Comparison of ENCODE assay signal across 1 cellular context in genomic region chr5:14842117-14842516, GRCh38.
TF ChIP-seq lines count a peak whose summit lies in the region.

No MANE protein-coding gene starts in this region.

TF ChIP-seq in HepG2, 621 proteins besides CTCF, POLR2A, EP300 and RAD21 (continued from another document):
- TF ChIP-seq ZNF747 (CRISPR knock-in tag; IDR thresholded peaks at IDR 0.05; ENCODE audit: borderline replicate concordance) (no peak), ATF4 (CRISPR knock-in tag; IDR thresholded peaks at IDR 0.05) (no peak), BHLHE40 (IDR thresholded peaks at IDR 0.05; ENCODE audit: low read length) (peak; percentile 61), AGO2 (optimal IDR thresholded peaks at IDR 0.05; ENCODE audit: low read depth, low read length) (no peak), TEAD3 (CRISPR knock-in tag; optimal IDR thresholded peaks at IDR 0.05; ENCODE audit: borderline replicate concordance) (peak; percentile 41), GATAD2A (CRISPR knock-in tag; IDR thresholded peaks at IDR 0.05) (peak; percentile 54), ZNF616 (CRISPR knock-in tag; IDR thresholded peaks at IDR 0.05; ENCODE audit: low read depth) (no peak), ZNF878 (CRISPR knock-in tag; IDR thresholded peaks at IDR 0.05) (no peak), NCOA2 (CRISPR knock-in tag; IDR thresholded peaks at IDR 0.05) (peak; percentile 51; the same call in 1 of the 2 replicates), POGZ (CRISPR knock-in tag; IDR thresholded peaks at IDR 0.05) (no peak), NFRKB (IDR thresholded peaks at IDR 0.05) (no peak), POLR2AphosphoS5 (IDR thresholded peaks at IDR 0.05; ENCODE audit: low read depth, low read length) (no peak), RCOR2 (CRISPR knock-in tag; IDR thresholded peaks at IDR 0.05) (no peak), TAF15 (IDR thresholded peaks at IDR 0.05; ENCODE audit: low read depth, low read length, poor library complexity, severe bottlenecking) (no peak), MAFF (IDR thresholded peaks at IDR 0.05; ENCODE audit: low read depth, low read length) (no peak), SP4 (CRISPR knock-in tag; IDR thresholded peaks at IDR 0.05) (no peak), ZNF280D (CRISPR knock-in tag; IDR thresholded peaks at IDR 0.05) (0 out of 2 replicates have a peak, but pooled peaks have one; percentile 26), CBFB (CRISPR knock-in tag; IDR thresholded peaks at IDR 0.05) (peak; percentile 99), NFE2 (CRISPR knock-in tag; IDR thresholded peaks at IDR 0.05) (no peak), NFATC3 (CRISPR knock-in tag; IDR thresholded peaks at IDR 0.05) (no peak), ZNF547 (CRISPR knock-in tag; IDR thresholded peaks at IDR 0.05) (no peak), HOMEZ (CRISPR knock-in tag; IDR thresholded peaks at IDR 0.05; ENCODE audit: low read depth) (no peak), ZNF552 (CRISPR knock-in tag; IDR thresholded peaks at IDR 0.05; ENCODE audit: borderline replicate concordance) (no peak), KMT2A (CRISPR knock-in tag; IDR thresholded peaks at IDR 0.05) (no peak), ZNF484 (CRISPR knock-in tag; IDR thresholded peaks at IDR 0.05; ENCODE audit: borderline replicate concordance, low read depth) (no peak), ZBTB33 (CRISPR knock-in tag; IDR thresholded peaks at IDR 0.05) (no peak), ZFP36 (IDR thresholded peaks at IDR 0.05; ENCODE audit: borderline replicate concordance, low read depth, low read length, partially characterized antibody) (no peak), ZNF768 (CRISPR knock-in tag; IDR thresholded peaks at IDR 0.05) (no peak), ZNF572 (CRISPR knock-in tag; IDR thresholded peaks at IDR 0.05) (no peak), TCF7L2 (IDR thresholded peaks at IDR 0.05; ENCODE audit: low read depth, low read length) (peak; percentile 75), RFX5 (IDR thresholded peaks at IDR 0.05; ENCODE audit: low read depth, low read length) (peak; percentile 94), ZNF644 (CRISPR knock-in tag; IDR thresholded peaks at IDR 0.05; ENCODE audit: low read depth) (0 out of 2 replicates have a peak, but pooled peaks have one; percentile 39), ZNF530 (CRISPR knock-in tag; IDR thresholded peaks at IDR 0.05; ENCODE audit: low read depth) (no peak), FOXC1 (CRISPR knock-in tag; IDR thresholded peaks at IDR 0.05; ENCODE audit: borderline replicate concordance) (no peak), ZNF558 (CRISPR knock-in tag; IDR thresholded peaks at IDR 0.05; ENCODE audit: borderline replicate concordance) (no peak), RAD51 (IDR thresholded peaks at IDR 0.05; ENCODE audit: borderline replicate concordance) (no peak), HMG20A (CRISPR knock-in tag; IDR thresholded peaks at IDR 0.05; ENCODE audit: borderline replicate concordance) (peak; percentile 74; the same call in 1 of the 2 replicates), ISL2 (CRISPR knock-in tag; IDR thresholded peaks at IDR 0.05) (peak; percentile 69; the same call in 1 of the 2 replicates), ELK4 (CRISPR knock-in tag; IDR thresholded peaks at IDR 0.05; ENCODE audit: borderline replicate concordance) (no peak)
- TF ChIP-seq, protein P1, sequence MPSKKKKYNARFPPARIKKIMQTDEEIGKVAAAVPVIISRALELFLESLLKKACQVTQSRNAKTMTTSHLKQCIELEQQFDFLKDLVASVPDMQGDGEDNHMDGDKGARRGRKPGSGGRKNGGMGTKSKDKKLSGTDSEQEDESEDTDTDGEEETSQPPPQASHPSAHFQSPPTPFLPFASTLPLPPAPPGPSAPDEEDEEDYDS (CRISPR knock-in tag; IDR thresholded peaks at IDR 0.05), result no peak
- TF ChIP-seq, protein P2, sequence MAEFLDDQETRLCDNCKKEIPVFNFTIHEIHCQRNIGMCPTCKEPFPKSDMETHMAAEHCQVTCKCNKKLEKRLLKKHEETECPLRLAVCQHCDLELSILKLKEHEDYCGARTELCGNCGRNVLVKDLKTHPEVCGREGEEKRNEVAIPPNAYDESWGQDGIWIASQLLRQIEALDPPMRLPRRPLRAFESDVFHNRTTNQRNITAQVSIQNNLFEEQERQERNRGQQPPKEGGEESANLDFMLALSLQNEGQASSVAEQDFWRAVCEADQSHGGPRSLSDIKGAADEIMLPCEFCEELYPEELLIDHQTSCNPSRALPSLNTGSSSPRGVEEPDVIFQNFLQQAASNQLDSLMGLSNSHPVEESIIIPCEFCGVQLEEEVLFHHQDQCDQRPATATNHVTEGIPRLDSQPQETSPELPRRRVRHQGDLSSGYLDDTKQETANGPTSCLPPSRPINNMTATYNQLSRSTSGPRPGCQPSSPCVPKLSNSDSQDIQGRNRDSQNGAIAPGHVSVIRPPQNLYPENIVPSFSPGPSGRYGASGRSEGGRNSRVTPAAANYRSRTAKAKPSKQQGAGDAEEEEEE (CRISPR knock-in tag; IDR thresholded peaks at IDR 0.05; ENCODE audit: borderline replicate concordance), result no peak
- TF ChIP-seq, protein P3, sequence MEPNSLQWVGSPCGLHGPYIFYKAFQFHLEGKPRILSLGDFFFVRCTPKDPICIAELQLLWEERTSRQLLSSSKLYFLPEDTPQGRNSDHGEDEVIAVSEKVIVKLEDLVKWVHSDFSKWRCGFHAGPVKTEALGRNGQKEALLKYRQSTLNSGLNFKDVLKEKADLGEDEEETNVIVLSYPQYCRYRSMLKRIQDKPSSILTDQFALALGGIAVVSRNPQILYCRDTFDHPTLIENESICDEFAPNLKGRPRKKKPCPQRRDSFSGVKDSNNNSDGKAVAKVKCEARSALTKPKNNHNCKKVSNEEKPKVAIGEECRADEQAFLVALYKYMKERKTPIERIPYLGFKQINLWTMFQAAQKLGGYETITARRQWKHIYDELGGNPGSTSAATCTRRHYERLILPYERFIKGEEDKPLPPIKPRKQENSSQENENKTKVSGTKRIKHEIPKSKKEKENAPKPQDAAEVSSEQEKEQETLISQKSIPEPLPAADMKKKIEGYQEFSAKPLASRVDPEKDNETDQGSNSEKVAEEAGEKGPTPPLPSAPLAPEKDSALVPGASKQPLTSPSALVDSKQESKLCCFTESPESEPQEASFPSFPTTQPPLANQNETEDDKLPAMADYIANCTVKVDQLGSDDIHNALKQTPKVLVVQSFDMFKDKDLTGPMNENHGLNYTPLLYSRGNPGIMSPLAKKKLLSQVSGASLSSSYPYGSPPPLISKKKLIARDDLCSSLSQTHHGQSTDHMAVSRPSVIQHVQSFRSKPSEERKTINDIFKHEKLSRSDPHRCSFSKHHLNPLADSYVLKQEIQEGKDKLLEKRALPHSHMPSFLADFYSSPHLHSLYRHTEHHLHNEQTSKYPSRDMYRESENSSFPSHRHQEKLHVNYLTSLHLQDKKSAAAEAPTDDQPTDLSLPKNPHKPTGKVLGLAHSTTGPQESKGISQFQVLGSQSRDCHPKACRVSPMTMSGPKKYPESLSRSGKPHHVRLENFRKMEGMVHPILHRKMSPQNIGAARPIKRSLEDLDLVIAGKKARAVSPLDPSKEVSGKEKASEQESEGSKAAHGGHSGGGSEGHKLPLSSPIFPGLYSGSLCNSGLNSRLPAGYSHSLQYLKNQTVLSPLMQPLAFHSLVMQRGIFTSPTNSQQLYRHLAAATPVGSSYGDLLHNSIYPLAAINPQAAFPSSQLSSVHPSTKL (CRISPR knock-in tag; IDR thresholded peaks at IDR 0.05), result peak; percentile 79
